Comparison of ENCODE assay signal across 8 cellular contexts in genomic region chr3:187040637-187041361, GRCh38.
DNase-seq lines count a peak whose midpoint lies in the region; ATAC-seq and TF ChIP-seq lines count a peak whose summit lies in the region.

No MANE protein-coding gene starts in this region.

- H3K4me3 ChIP-seq in CD4-positive, alpha-beta memory T cell (ENCODE audit: low read length in 2 of 2) = peak overlapping the region in 1 of 2 donors; percentile 17
- H3K4me3 ChIP-seq in Karpas-422 (ENCODE audit: low read length) = peak overlapping the region; percentile 7; the same call in 1 of the 2 replicates
- no peak overlapping the region for H3K4me3 ChIP-seq in mammary epithelial cell (replicated peaks in 1 of 3; ENCODE audit: insufficient read depth in 1 of 3, low read depth in 2 of 3, low read length in 3 of 3)
- H3K4me3 ChIP-seq in naive thymus-derived CD4-positive, alpha-beta T cell (ENCODE audit: low read length) = peak overlapping the region; percentile 12

- H3K9ac ChIP-seq in Karpas-422 (ENCODE audit: low read length) (peak overlapping the region; percentile 5), mammary epithelial cell (ENCODE audit: insufficient read depth, low read length) (no peak overlapping the region)

- H3K27ac Mint-ChIP-seq in CD4-positive, alpha-beta memory T cell = peak overlapping the region; percentile 90 to 97 (median 94)
- H3K27ac Mint-ChIP-seq in naive thymus-derived CD4-positive, alpha-beta T cell = peak overlapping the region; percentile 88 to 99 (median 95)

- WGBS in mammary epithelial cell (ENCODE audit: low coverage, missing lambda C conversion rate) = 75% methylated on average over 4 of the region's 4 CpGs

- in situ Hi-C loops in mammary epithelial cell (cut with MboI; ENCODE audit: low sequenced_read_pairs in 2 of 2) = no loop called here

- H3K36me3 ChIP-seq in CD4-positive, alpha-beta memory T cell (ENCODE audit: insufficient read depth, low read length) = peaks cover 39% of the 10 kb centered on the region
- H3K36me3 ChIP-seq in Karpas-422 (ENCODE audit: insufficient read depth, low read length) = peaks cover 86% of the 10 kb centered on the region
- peaks cover 3% of the 10 kb centered on the region for H3K36me3 ChIP-seq in mammary epithelial cell (ENCODE audit: insufficient read depth, low read length)
- peaks cover 5 to 58% (median 28%) of the 10 kb centered on the region in 3 experiments for H3K36me3 ChIP-seq in naive thymus-derived CD4-positive, alpha-beta T cell (ENCODE audit: control insufficient read depth in 2 of 3, insufficient read depth in 3 of 3, low read length in 3 of 3)

- intact Hi-C loops in CD4-positive, alpha-beta memory T cell (cut with micrococcal nuclease) = loop anchor here (1.0 to 5.0 kb wide), 3 partner anchors 13 to 108 kb away; partner anchors contain the start of gene ST6GAL1
- intact Hi-C loops in mammary epithelial cell (cut with micrococcal nuclease) = no loop called here
- intact Hi-C loops in naive thymus-derived CD4-positive, alpha-beta T cell (cut with micrococcal nuclease) = loop anchor here (1.0 to 5.0 kb wide), 11 partner anchors 11 to 258 kb away; partner anchors contain the start of genes RPL39L (in 2 of the 2), EIF4A2 (in 1 of the 2) and ST6GAL1 (in 1 of the 2)

- H3K27ac ChIP-seq in CD4-positive, alpha-beta memory T cell (ENCODE audit: low read depth, low read length) = peak overlapping the region; percentile 59
- H3K27ac ChIP-seq in Karpas-422 (ENCODE audit: low read length) (peak overlapping the region; percentile 73), mammary epithelial cell (ENCODE audit: insufficient read depth, low read depth, low read length) (no peak overlapping the region)
- peak overlapping the region; percentile 67 for H3K27ac ChIP-seq in naive thymus-derived CD4-positive, alpha-beta T cell (ENCODE audit: low read depth, low read length)

- H3K27me3 ChIP-seq in CD4-positive, alpha-beta memory T cell (ENCODE audit: insufficient read depth, low read length) = no peaks in the 10 kb centered on the region
- H3K27me3 ChIP-seq in Karpas-422 (ENCODE audit: low read length) (no peaks in the 10 kb centered on the region), mammary epithelial cell (ENCODE audit: insufficient read depth, low read length) (no peaks in the 10 kb centered on the region)
- H3K27me3 ChIP-seq in naive thymus-derived CD4-positive, alpha-beta T cell (ENCODE audit: control insufficient read depth in 2 of 2, insufficient read depth in 2 of 2, low read length in 2 of 2) = no peaks in the 10 kb centered on the region

- no peaks in the 10 kb centered on the region for H3K9me2 ChIP-seq in Karpas-422 (replicated peaks; ENCODE audit: insufficient read depth, low read length)

- no peak for TF ChIP-seq CTCF in mammary epithelial cell (conservative IDR thresholded peaks at IDR 0.05 in 1 of 2, IDR thresholded peaks at IDR 0.05 in 1 of 2; ENCODE audit: extremely low read depth in 1 of 2, insufficient read depth in 1 of 2, low read depth in 1 of 2, low read length in 2 of 2)

- ATAC-seq in naive thymus-derived CD4-positive, alpha-beta T cell = no peak
- ATAC-seq in GM21619 (IDR thresholded peaks at IDR 0.05; ENCODE audit: unreplicated experiment) = no peak

- H3K4me1 Mint-ChIP-seq in CD4-positive, alpha-beta memory T cell = peaks cover 57 to 83% (median 71%) of the 10 kb centered on the region in 4 donors
- peaks cover 53 to 91% (median 78%) of the 10 kb centered on the region in 7 donors for H3K4me1 Mint-ChIP-seq in naive thymus-derived CD4-positive, alpha-beta T cell

- H3K79me2 ChIP-seq in Karpas-422 (ENCODE audit: low read length) (peaks cover 95% of the 10 kb centered on the region), mammary epithelial cell (ENCODE audit: insufficient read depth, low read length) (no peaks in the 10 kb centered on the region)

- H3K9me3 ChIP-seq in CD4-positive, alpha-beta memory T cell (ENCODE audit: control insufficient read depth in 1 of 2, low read length in 2 of 2) = no peaks in the 10 kb centered on the region
- H3K9me3 ChIP-seq in Karpas-422 (ENCODE audit: low read length) = no peaks in the 10 kb centered on the region
- no peaks in the 10 kb centered on the region for H3K9me3 ChIP-seq in mammary epithelial cell (replicated peaks; ENCODE audit: insufficient read depth, low read length)
- H3K9me3 ChIP-seq in naive thymus-derived CD4-positive, alpha-beta T cell (ENCODE audit: control insufficient read depth in 2 of 3, low read length in 3 of 3) = peaks cover 0 to 4% (median 0%) of the 10 kb centered on the region in 3 experiments

- peaks cover 0 to 5% (median 1%) of the 10 kb centered on the region in 8 donors for H3K9me3 Mint-ChIP-seq in CD4-positive, alpha-beta memory T cell
- peaks cover 0 to 10% (median 5%) of the 10 kb centered on the region in 11 donors for H3K9me3 Mint-ChIP-seq in naive thymus-derived CD4-positive, alpha-beta T cell

- H2AFZ ChIP-seq in Karpas-422 (ENCODE audit: low read length) (no peak overlapping the region), mammary epithelial cell (ENCODE audit: low read depth, low read length) (no peak overlapping the region)

- H3K27me3 Mint-ChIP-seq in CD4-positive, alpha-beta memory T cell = no peaks in the 10 kb centered on the region
- H3K27me3 Mint-ChIP-seq in naive thymus-derived CD4-positive, alpha-beta T cell = no peaks in the 10 kb centered on the region

- H3K4me2 ChIP-seq in Karpas-422 (ENCODE audit: low read depth, low read length, poor library complexity, severe bottlenecking) = peak overlapping the region; percentile 39
- no peak overlapping the region for H3K4me2 ChIP-seq in mammary epithelial cell (ENCODE audit: insufficient read depth, low read depth, low read length)

- no TSS peak for BruUV-seq in mammary epithelial cell (replicated peaks; lab: Mats Ljungman, UMichigan)

- peak overlapping the region in 3 of 8 donors; percentile 33 to 82 (median 57) for H3K4me3 Mint-ChIP-seq in CD4-positive, alpha-beta memory T cell
- peak overlapping the region in 8 of 10 donors; percentile 9 to 83 (median 50) for H3K4me3 Mint-ChIP-seq in naive thymus-derived CD4-positive, alpha-beta T cell

- dilution Hi-C loops in mammary epithelial cell (cut with HindIII; ENCODE audit: low sequenced_read_pairs) = no loop called here

- peaks cover 78% of the 10 kb centered on the region for H3K4me1 ChIP-seq in CD4-positive, alpha-beta memory T cell (ENCODE audit: insufficient read depth, low read length)
- H3K4me1 ChIP-seq in Karpas-422 (ENCODE audit: low read length) (peaks cover 89% of the 10 kb centered on the region), mammary epithelial cell (ENCODE audit: insufficient read depth, low read length) (peaks cover 10% of the 10 kb centered on the region)
- H3K4me1 ChIP-seq in naive thymus-derived CD4-positive, alpha-beta T cell (ENCODE audit: control insufficient read depth in 2 of 2, insufficient read depth in 2 of 2, low read length in 2 of 2) = peaks cover 38 to 70% of the 10 kb centered on the region in 2 donors

- POLR2A ChIA-PET in CD4-positive, alpha-beta memory T cell (lab: Charles Lee; ENCODE audit: partially characterized antibody) = interaction anchor here (0.7 to 10.4 kb wide), 11 partner anchors 10 to 257 kb away, joined by 3 to 176 read pairs (median 4); partner anchors contain the start of genes EIF4A2 and RPL39L
- POLR2A ChIA-PET in naive thymus-derived CD4-positive, alpha-beta T cell (lab: Charles Lee) = interaction anchor here (0.8 to 14.8 kb wide), 8 partner anchors 9 to 192 kb away, joined by 3 to 226 read pairs (median 3); partner anchors contain the start of gene ST6GAL1

- peaks cover 66 to 76% of the 10 kb centered on the region in 2 donors for H3K36me3 Mint-ChIP-seq in CD4-positive, alpha-beta memory T cell
- H3K36me3 Mint-ChIP-seq in naive thymus-derived CD4-positive, alpha-beta T cell = peaks cover 34 to 79% (median 69%) of the 10 kb centered on the region in 5 donors

- CTCF ChIA-PET in CD4-positive, alpha-beta memory T cell (lab: Charles Lee; ENCODE audit: partially characterized antibody) = interaction anchor here (0.8 to 1.8 kb wide), 8 partner anchors 13 to 192 kb away, joined by 3 to 8 read pairs (median 4); partner anchors contain the start of gene RPL39L
- CTCF ChIA-PET in mammary epithelial cell (lab: Charles Lee; ENCODE audit: low non-redundant PET) = no interaction called here
- CTCF ChIA-PET in naive thymus-derived CD4-positive, alpha-beta T cell (lab: Charles Lee) = interaction anchor here (0.5 to 1.6 kb wide), 6 partner anchors 9 to 191 kb away, joined by 3 to 6 read pairs (median 4); partner anchors contain the start of gene ST6GAL1

- H4K20me1 ChIP-seq in Karpas-422 (ENCODE audit: insufficient read depth, low read depth, low read length) (peaks cover 71% of the 10 kb centered on the region), mammary epithelial cell (ENCODE audit: insufficient read depth, low read length) (no peaks in the 10 kb centered on the region)

- no peak for DNase-seq in CD4-positive, alpha-beta memory T cell
- DNase-seq in Karpas-422 = no peak
- peak; percentile 31 for DNase-seq in mammary epithelial cell
- no peak for DNase-seq in naive thymus-derived CD4-positive, alpha-beta T cell
- DNase-seq in amniotic stem cell (lab: John Stamatoyannopoulos, UW) = no peak
- DNase-seq in MV-4-11 (lab: John Stamatoyannopoulos, UW) = no peak
- no peak for DNase-seq in NCI-H2081 (lab: John Stamatoyannopoulos, UW)

Comparison
In these comparisons a context has a peak if more than half of its experiments do, and no peak if none do; other contexts are left out.
1. H3K4me3 ChIP-seq: peak in Karpas-422 (single experiment) and naive thymus-derived CD4-positive, alpha-beta T cell (single experiment); none in mammary epithelial cell (0 of 3).